ENCODE assay signal across 8 cellular contexts in the genomic region with DNA sequence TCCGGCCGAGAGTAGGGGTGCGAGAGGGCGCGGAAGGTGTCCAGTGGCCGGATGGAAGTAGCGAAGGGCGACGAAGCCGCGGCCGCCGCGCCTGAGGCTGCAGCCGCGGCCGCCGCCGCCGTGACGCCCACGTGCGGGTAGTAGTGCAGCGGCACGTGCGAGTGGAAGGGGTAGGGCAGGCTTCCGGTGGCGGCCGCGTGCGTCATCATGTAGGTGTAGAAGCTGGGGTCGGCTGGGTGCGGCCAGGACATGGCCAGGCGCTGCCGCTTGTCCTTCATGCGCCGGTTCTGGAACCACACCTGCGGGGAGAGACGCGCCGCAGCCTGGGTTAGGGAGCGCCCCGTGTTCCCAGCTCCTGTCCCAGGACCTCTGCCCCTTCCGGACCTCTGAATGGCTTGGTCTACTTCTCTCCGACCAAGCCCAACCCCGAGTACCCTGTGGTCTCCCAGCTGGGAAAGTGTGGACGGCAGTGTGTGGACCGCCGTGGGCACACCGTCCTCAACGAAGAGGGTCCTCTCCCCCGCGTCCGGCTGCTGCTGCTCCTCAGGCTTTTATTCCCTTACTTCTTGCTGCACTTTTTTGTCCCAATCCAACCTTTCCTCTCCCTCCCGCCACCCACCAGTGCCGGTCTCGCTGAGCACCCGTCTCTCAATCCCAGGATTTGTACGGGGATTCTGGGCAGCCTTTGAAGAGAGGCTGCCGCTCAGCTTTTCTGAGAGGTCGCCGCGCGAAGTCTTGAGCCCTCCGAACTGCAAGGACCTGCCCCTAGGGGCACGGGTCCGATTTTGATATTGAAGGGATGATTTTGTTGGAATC. TPM values are rescaled to one million over a fixed set of nuclear protein-coding genes. Genes with fewer than 3 reads are reported as not detected.
DNase-seq lines count a peak whose midpoint lies in the region; ATAC-seq lines count a peak whose summit lies in the region.

No MANE protein-coding gene starts in this region.

- peak overlapping the region; percentile 79 for H3K27ac Mint-ChIP-seq in stimulated activated naive CD8-positive, alpha-beta T cell treated with anti-CD3 and anti-CD28 coated beads, Interleukin-15, Interleukin-2, amounts not matched to agents 100 ng/mL and 50 ng/mL, for 24 hours
- peak overlapping the region; percentile 59 for H3K27ac Mint-ChIP-seq in activated CD4-positive, alpha-beta memory T cell treated with anti-CD3 and anti-CD28 coated beads, Interleukin-2, amount 10 ng/mL, durations not matched to agents 7 days and 5 days

- intact Hi-C loops in left colon (cut with DNase I, micrococcal nuclease) = loop anchor here in 1 of 2 donors (5.0 kb wide), 1 partner anchor 393 kb away; no protein-coding TSS in a partner anchor

- DNase-seq in stimulated activated naive CD8-positive, alpha-beta T cell treated with anti-CD3 and anti-CD28 coated beads, Interleukin-15, Interleukin-2, amounts not matched to agents 100 U/mL and 50 U/mL, for 24 hours = no peak
- no peak for DNase-seq in activated CD4-positive, alpha-beta memory T cell treated with anti-CD3 and anti-CD28 coated beads, Interleukin-2, amount 10 ng/mL, durations not matched to agents 7 days and 5 days
- DNase-seq in left colon (no peak), anterior cingulate cortex (lab: John Stamatoyannopoulos, UW) (no peak)
- no peak for DNase-seq in NK-92 treated with Interleukin-12 subunit alpha and Interleukin-12 subunit beta, amount 100 ng/mL, for 24 hours (lab: John Stamatoyannopoulos, UW)

- peaks cover 22% of the 10 kb centered on the region for H3K9me3 Mint-ChIP-seq in stimulated activated naive CD8-positive, alpha-beta T cell treated with anti-CD3 and anti-CD28 coated beads, Interleukin-15, Interleukin-2, amounts not matched to agents 100 ng/mL and 50 ng/mL, for 24 hours
- H3K9me3 Mint-ChIP-seq in activated CD4-positive, alpha-beta memory T cell treated with anti-CD3 and anti-CD28 coated beads, Interleukin-2, amount 10 ng/mL, durations not matched to agents 7 days and 5 days = no peaks in the 10 kb centered on the region

- ATAC-seq in stimulated activated naive CD8-positive, alpha-beta T cell treated with anti-CD3 and anti-CD28 coated beads, Interleukin-15, Interleukin-2, amounts not matched to agents 100 U/mL and 50 U/mL, for 24 hours = no peak
- ATAC-seq in left colon (peak; percentile 66), HG02571 (IDR thresholded peaks at IDR 0.05; ENCODE audit: unreplicated experiment) (no peak), HG02798 (IDR thresholded peaks at IDR 0.05; ENCODE audit: poor library complexity, unreplicated experiment) (no peak)

- peaks cover 80% of the 10 kb centered on the region for H3K27me3 Mint-ChIP-seq in stimulated activated naive CD8-positive, alpha-beta T cell treated with anti-CD3 and anti-CD28 coated beads, Interleukin-15, Interleukin-2, amounts not matched to agents 100 ng/mL and 50 ng/mL, for 24 hours
- H3K27me3 Mint-ChIP-seq in activated CD4-positive, alpha-beta memory T cell treated with anti-CD3 and anti-CD28 coated beads, Interleukin-2, amount 10 ng/mL, durations not matched to agents 7 days and 5 days = peaks cover 78% of the 10 kb centered on the region

- H3K36me3 Mint-ChIP-seq in stimulated activated naive CD8-positive, alpha-beta T cell treated with anti-CD3 and anti-CD28 coated beads, Interleukin-15, Interleukin-2, amounts not matched to agents 100 ng/mL and 50 ng/mL, for 24 hours (ENCODE audit: low read depth) = peaks cover 34% of the 10 kb centered on the region
- H3K36me3 Mint-ChIP-seq in activated CD4-positive, alpha-beta memory T cell treated with anti-CD3 and anti-CD28 coated beads, Interleukin-2, amount 10 ng/mL, durations not matched to agents 7 days and 5 days (ENCODE audit: low read depth) = peaks cover 20% of the 10 kb centered on the region

- H3K4me1 Mint-ChIP-seq in stimulated activated naive CD8-positive, alpha-beta T cell treated with anti-CD3 and anti-CD28 coated beads, Interleukin-15, Interleukin-2, amounts not matched to agents 100 ng/mL and 50 ng/mL, for 24 hours (ENCODE audit: low read depth) = peaks cover 18% of the 10 kb centered on the region
- peaks cover 9% of the 10 kb centered on the region for H3K4me1 Mint-ChIP-seq in activated CD4-positive, alpha-beta memory T cell treated with anti-CD3 and anti-CD28 coated beads, Interleukin-2, amount 10 ng/mL, durations not matched to agents 7 days and 5 days

- CTCF ChIA-PET in activated CD4-positive, alpha-beta memory T cell treated with anti-CD3 and anti-CD28 coated beads, Interleukin-2, amount 10 ng/mL, durations not matched to agents 7 days and 5 days (lab: Charles Lee) = interaction anchor here (0.7 kb wide), 1 partner anchor 52 kb away, joined by 4 read pairs; no protein-coding TSS in a partner anchor

- peak overlapping the region; percentile 30 for H3K4me3 Mint-ChIP-seq in stimulated activated naive CD8-positive, alpha-beta T cell treated with anti-CD3 and anti-CD28 coated beads, Interleukin-15, Interleukin-2, amounts not matched to agents 100 ng/mL and 50 ng/mL, for 24 hours
- peak overlapping the region; percentile 33 for H3K4me3 Mint-ChIP-seq in activated CD4-positive, alpha-beta memory T cell treated with anti-CD3 and anti-CD28 coated beads, Interleukin-2, amount 10 ng/mL, durations not matched to agents 7 days and 5 days

- POLR2A ChIA-PET in activated CD4-positive, alpha-beta memory T cell treated with anti-CD3 and anti-CD28 coated beads, Interleukin-2, amount 10 ng/mL, durations not matched to agents 7 days and 5 days (lab: Charles Lee) = no interaction called here

RNA-seq across cellular contexts. Expression of gene EVX2, which starts 3.0 kb away (rescaled TPM):
- total RNA-seq in activated CD4-positive, alpha-beta memory T cell treated with anti-CD3 and anti-CD28 coated beads, Interleukin-2, amount 10 ng/mL, durations not matched to agents 7 days and 5 days = not detected
- not detected for total RNA-seq in left colon

RNA-seq across cellular contexts. Expression of gene HOXD13, which starts 11.8 kb away (rescaled TPM):
- total RNA-seq in activated CD4-positive, alpha-beta memory T cell treated with anti-CD3 and anti-CD28 coated beads, Interleukin-2, amount 10 ng/mL, durations not matched to agents 7 days and 5 days = not detected
- under 1 TPM; 0.14 to 0.15 TPM for total RNA-seq in left colon

RNA-seq across cellular contexts. Expression of gene HOXD12, which starts 18.8 kb away (rescaled TPM):
- not detected for total RNA-seq in activated CD4-positive, alpha-beta memory T cell treated with anti-CD3 and anti-CD28 coated beads, Interleukin-2, amount 10 ng/mL, durations not matched to agents 7 days and 5 days
- total RNA-seq in left colon = not detected

RNA-seq across cellular contexts. Expression of gene HOXD11, which starts 26.3 kb away (rescaled TPM):
- not detected for total RNA-seq in activated CD4-positive, alpha-beta memory T cell treated with anti-CD3 and anti-CD28 coated beads, Interleukin-2, amount 10 ng/mL, durations not matched to agents 7 days and 5 days
- total RNA-seq in left colon = 1 to 10 TPM in 1 of 2 donors, under 1 TPM in 1; 0.37 to 4.2 TPM

RNA-seq across cellular contexts. Expression of gene HOXD10, which starts 35.8 kb away (rescaled TPM):
- total RNA-seq in activated CD4-positive, alpha-beta memory T cell treated with anti-CD3 and anti-CD28 coated beads, Interleukin-2, amount 10 ng/mL, durations not matched to agents 7 days and 5 days = not detected
- 10 to 100 TPM in 1 of 2 donors, 1 to 10 TPM in 1; 1.0 to 14.8 TPM for total RNA-seq in left colon
